In genomic region chr13:38008636-38009035, GRCh38 we compare ENCODE assay signal across 19 cellular contexts.
A peak's percentile ranks its signal among the peaks of the same experiment; 100 is the strongest.
DNase-seq lines count a peak whose midpoint lies in the region; ATAC-seq and TF ChIP-seq lines count a peak whose summit lies in the region.
"Had no signal": no experiment of that assay in that cellular context is flagged by ENCODE, and none has a peak within 500 bp of the region (broad histone marks: within the 10 kb centered on the region; RNA-seq: fewer than 3 reads in every experiment).

No MANE protein-coding gene starts in this region.

- no peaks in the 10 kb centered on the region for H3K9me3 ChIP-seq in colonic mucosa
- H3K9me3 ChIP-seq in aorta (ENCODE audit: control insufficient read depth, low read length) = no peaks in the 10 kb centered on the region
- H3K9me3 ChIP-seq: esophagus squamous epithelium, upper lobe of right lung had no signal

- 21 to 22% methylated on average over 3 of the region's 3 CpGs for WGBS in aorta, 2 donors

- intact Hi-C loops in colonic mucosa (cut with DNase I) (no loop called here), aorta (cut with DNase I) (no loop called here)

- H3K36me3 ChIP-seq in colonic mucosa = no peaks in the 10 kb centered on the region
- H3K36me3 ChIP-seq in aorta (ENCODE audit: control insufficient read depth in 1 of 2, insufficient read depth in 2 of 2, low read length in 1 of 2) = no peaks in the 10 kb centered on the region
- H3K36me3 ChIP-seq: esophagus squamous epithelium, upper lobe of right lung had no signal

- no peak overlapping the region for H3K4me3 ChIP-seq in colonic mucosa
- H3K4me3 ChIP-seq in aorta (ENCODE audit: low read length in 2 of 2) = no peak overlapping the region
- H3K4me3 ChIP-seq: esophagus squamous epithelium, upper lobe of right lung had no signal

- H3K27ac ChIP-seq in colonic mucosa (no peak overlapping the region), aorta (ENCODE audit: low read depth in 1 of 2, low read length in 2 of 2) (no peak overlapping the region)
- H3K27ac ChIP-seq: esophagus squamous epithelium, parathyroid adenoma, upper lobe of right lung had no signal

- no peak for TF ChIP-seq CTCF in colonic mucosa (IDR thresholded peaks at IDR 0.05)

- DNase-seq in NCI-H510A treated with DMSO at 0.1 percent for 48 hours (lab: John Stamatoyannopoulos, UW) = peak; percentile 19
- no peak for DNase-seq in NCI-H510A (lab: John Stamatoyannopoulos, UW)
- DNase-seq in NCI-H345 (lab: John Stamatoyannopoulos, UW) = peak; percentile 50
- peak; percentile 37 for DNase-seq in colonic mucosa
- DNase-seq in pons (ENCODE audit: low spot score) = peak; percentile 20
- DNase-seq in aorta = no peak
- no peak for DNase-seq in activated gamma-delta T cell (lab: John Stamatoyannopoulos, UW)
- DNase-seq: activated B cell treated with CpG ODN at 0.5 μM for 24 hours; activated effector memory CD4-positive, alpha-beta T cell treated with Interleukin-2 at 50 U/mL for 16 hours; CD8-positive, alpha-beta T cell; esophagus squamous epithelium; GDM1; H7; NCI-H1092 treated with DMSO at 0.1 percent for 48 hours; NCI-H524 treated with DMSO at 0.1 percent for 48 hours; stimulated activated naive CD4-positive, alpha-beta T cell; upper lobe of right lung had no signal

- H3K27me3 ChIP-seq in colonic mucosa (no peaks in the 10 kb centered on the region), aorta (ENCODE audit: control insufficient read depth in 1 of 2, insufficient read depth in 2 of 2, low read length in 1 of 2) (no peaks in the 10 kb centered on the region)
- H3K27me3 ChIP-seq: esophagus squamous epithelium, upper lobe of right lung had no signal

- ATAC-seq in aorta (ENCODE audit: low FRiP score) = no peak
- ATAC-seq in HG02763 (IDR thresholded peaks at IDR 0.05; ENCODE audit: unreplicated experiment) = no peak
- ATAC-seq: CD8-positive, alpha-beta T cell; upper lobe of right lung had no signal

- H3K4me1 ChIP-seq in colonic mucosa (no peaks in the 10 kb centered on the region), aorta (ENCODE audit: control insufficient read depth in 1 of 2, insufficient read depth in 2 of 2, low read length in 2 of 2) (no peaks in the 10 kb centered on the region)
- H3K4me1 ChIP-seq: esophagus squamous epithelium, parathyroid adenoma, upper lobe of right lung had no signal

- H3K9ac ChIP-seq in colonic mucosa (ENCODE audit: low read depth in 2 of 2, low read length in 2 of 2) = no peak overlapping the region
- H3K9ac ChIP-seq: parathyroid adenoma had no signal

Comparison
In these comparisons a context has a peak if more than half of its experiments do, and no peak if none do; other contexts are left out.
1. DNase-seq: peak in NCI-H510A treated with DMSO at 0.1 percent for 48 hours (single experiment), NCI-H345 (single experiment), colonic mucosa (single experiment) and pons (single experiment); none in NCI-H510A (single experiment), aorta (0 of 2) and activated gamma-delta T cell (single experiment).